In genomic region chr2:195480121-195480520, GRCh38 we compare ENCODE assay signal across 29 cellular contexts.
"Had no signal": no experiment of that assay in that cellular context is flagged by ENCODE, and none has a peak within 500 bp of the region (broad histone marks: within the 10 kb centered on the region; RNA-seq: fewer than 3 reads in every experiment).

No MANE protein-coding gene starts in this region.

- H3K27ac Mint-ChIP-seq: activated CD4-positive, alpha-beta memory T cell treated with anti-CD3 and anti-CD28 coated beads, Interleukin-2, amount 10 ng/mL, durations not matched to agents 7 days and 5 days; activated CD8-positive, alpha-beta memory T cell treated with anti-CD3 and anti-CD28 coated beads, Interleukin-2, amount 10 ng/mL, durations not matched to agents 7 days and 5 days; activated naive CD4-positive, alpha-beta T cell treated with anti-CD3 and anti-CD28 coated beads, Interleukin-2, amount 10 ng/mL, durations not matched to agents 7 days and 5 days; activated naive CD8-positive, alpha-beta T cell had no signal

- H3K27me3 Mint-ChIP-seq: activated CD4-positive, alpha-beta memory T cell treated with anti-CD3 and anti-CD28 coated beads, Interleukin-2, amount 10 ng/mL, durations not matched to agents 7 days and 5 days; activated CD8-positive, alpha-beta memory T cell treated with anti-CD3 and anti-CD28 coated beads, Interleukin-2, amount 10 ng/mL, durations not matched to agents 7 days and 5 days; activated naive CD4-positive, alpha-beta T cell treated with anti-CD3 and anti-CD28 coated beads, Interleukin-2, amount 10 ng/mL, durations not matched to agents 7 days and 5 days; activated naive CD8-positive, alpha-beta T cell had no signal

- ATAC-seq: activated CD8-positive, alpha-beta memory T cell treated with anti-CD3 and anti-CD28 coated beads, Interleukin-2, amount 10 ng/mL, durations not matched to agents 7 days and 5 days had no signal

- H3K9ac ChIP-seq: KMS-11 had no signal

- H3K4me3 Mint-ChIP-seq: activated CD4-positive, alpha-beta memory T cell treated with anti-CD3 and anti-CD28 coated beads, Interleukin-2, amount 10 ng/mL, durations not matched to agents 7 days and 5 days; activated CD8-positive, alpha-beta memory T cell treated with anti-CD3 and anti-CD28 coated beads, Interleukin-2, amount 10 ng/mL, durations not matched to agents 7 days and 5 days; activated naive CD4-positive, alpha-beta T cell treated with anti-CD3 and anti-CD28 coated beads, Interleukin-2, amount 10 ng/mL, durations not matched to agents 7 days and 5 days; activated naive CD8-positive, alpha-beta T cell had no signal

- H3K27ac ChIP-seq: brain microvascular endothelial cell, KMS-11, WERI-Rb-1 had no signal

- H3K4me2 ChIP-seq: KMS-11 had no signal

- FAIRE-seq: colon had no signal

- H3K36me3 ChIP-seq: brain microvascular endothelial cell, WERI-Rb-1 had no signal

- H3K27me3 ChIP-seq: brain microvascular endothelial cell had no signal

- DNase-seq: activated CD4-positive, alpha-beta memory T cell treated with anti-CD3 and anti-CD28 coated beads, Interleukin-2, amount 10 ng/mL, durations not matched to agents 7 days and 5 days; activated CD4-positive, alpha-beta T cell treated with anti-CD3 and anti-CD28 coated beads for 1 hour; activated CD4-positive, alpha-beta T cell treated with anti-CD3 and anti-CD28 coated beads for 48 hours; activated CD4-positive, CD25-positive, alpha-beta regulatory T cell; activated CD8-positive, alpha-beta memory T cell treated with anti-CD3 and anti-CD28 coated beads for 24 hours; activated CD8-positive, alpha-beta memory T cell treated with anti-CD3 and anti-CD28 coated beads, Interleukin-2, amount 10 ng/mL, durations not matched to agents 7 days and 5 days; activated CD8-positive, alpha-beta memory T cell treated with anti-CD3 and anti-CD28 coated beads, Interleukin-2, amount 50 U/mL, for 48 hours; activated effector memory CD4-positive, alpha-beta T cell treated with Interleukin-2 at 50 U/mL for 16 hours; activated naive CD4-positive, alpha-beta T cell treated with anti-CD3 and anti-CD28 coated beads, Interleukin-2, amount 10 ng/mL, durations not matched to agents 7 days and 5 days; activated T-cell treated with anti-CD3 and anti-CD28 coated beads, Interleukin-2, amount 50 U/mL, for 48 hours; amniotic stem cell; aorta; brain microvascular endothelial cell; central memory CD4-positive, alpha-beta T cell; NCI-H1048; NCI-H1105 treated with DMSO at 0.1 percent for 48 hours; NCI-H1436 treated with DMSO at 0.1 percent for 48 hours; NCI-H1694 treated with DMSO at 0.1 percent for 48 hours; NCI-H2029; NCI-H345; NCI-H524 treated with DMSO at 0.1 percent for 48 hours; OCI-M1; Right ventricle myocardium superior; SW 1271; T1000; WERI-Rb-1 had no signal
